ENCODE assay signal across 34 cellular contexts in the genomic region with DNA sequence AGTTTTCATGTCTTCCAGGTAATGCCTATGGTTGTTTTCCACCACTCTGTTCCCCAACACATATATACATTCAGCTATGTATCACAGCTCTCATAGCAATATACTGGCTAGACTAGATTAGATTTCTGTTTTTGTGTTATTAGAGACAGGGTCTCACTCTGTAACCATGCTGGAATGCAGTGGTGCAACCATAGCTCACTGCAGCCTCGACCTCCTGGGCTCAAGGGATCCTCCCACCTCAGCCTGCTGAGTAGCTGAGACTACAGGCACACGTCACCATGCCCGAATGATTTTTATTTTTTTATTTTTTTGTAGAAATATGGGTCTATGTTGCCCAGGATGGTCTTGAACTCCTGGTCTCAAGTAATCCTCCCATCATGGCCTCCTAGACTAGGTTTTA.
"Had no signal": no experiment of that assay in that cellular context is flagged by ENCODE, and none has a peak within 500 bp of the region (broad histone marks: within the 10 kb centered on the region; RNA-seq: fewer than 3 reads in every experiment).

No MANE protein-coding gene starts in this region.

- H3K9me3 ChIP-seq: adrenal gland, ascending aorta, breast epithelium, esophagus muscularis mucosa, gastrocnemius medialis, heart left ventricle had no signal

- H3K36me3 ChIP-seq: cardiac muscle cell had no signal

- H3K27me3 ChIP-seq: adrenal gland, ascending aorta, breast epithelium, cardiac muscle cell, esophagus muscularis mucosa, foreskin keratinocyte, gastrocnemius medialis, heart left ventricle had no signal

- ATAC-seq: activated CD4-positive, CD25-positive, alpha-beta regulatory T cell treated with anti-CD3 and anti-CD28 coated beads, Interleukin-2, amount 50 U/mL, for 24 hours; activated naive CD8-positive, alpha-beta T cell treated with anti-CD3 and anti-CD28 coated beads, Interleukin-2, amount 50 U/mL, for 24 hours; activated T-helper 17 cell treated with anti-CD3 and anti-CD28 coated beads, Interleukin-2, amount 50 U/mL, for 72 hours; effector memory CD8-positive, alpha-beta T cell; foreskin keratinocyte; gastrocnemius medialis; heart left ventricle; WTC11 had no signal

- H3K9me3 Mint-ChIP-seq: activated CD4-positive, alpha-beta memory T cell treated with anti-CD3 and anti-CD28 coated beads, Interleukin-2, amount 10 ng/mL, durations not matched to agents 7 days and 5 days; activated naive CD4-positive, alpha-beta T cell treated with anti-CD3 and anti-CD28 coated beads, Interleukin-2, amount 50 U/mL, for 24 hours; activated naive CD8-positive, alpha-beta T cell treated with anti-CD3 and anti-CD28 coated beads for 36 hours; activated naive CD8-positive, alpha-beta T cell treated with anti-CD3 and anti-CD28 coated beads, Interleukin-2, amount 50 U/mL, for 24 hours; activated T-cell treated with anti-CD3 and anti-CD28 coated beads, Interleukin-2, amount 50 U/mL, for 24 hours; activated T-helper 17 cell treated with anti-CD3 and anti-CD28 coated beads, Interleukin-2, amount 50 U/mL, for 72 hours; brain; effector memory CD8-positive, alpha-beta T cell; WTC11 had no signal

- H3K36me3 Mint-ChIP-seq: WTC11 had no signal

- H3K27ac ChIP-seq: adrenal gland, ascending aorta, breast epithelium, cardiac muscle cell, esophagus muscularis mucosa, foreskin keratinocyte, gastrocnemius medialis, heart left ventricle, VCaP had no signal

- H3K27me3 Mint-ChIP-seq: activated CD4-positive, alpha-beta memory T cell treated with anti-CD3 and anti-CD28 coated beads, Interleukin-2, amount 10 ng/mL, durations not matched to agents 7 days and 5 days; activated naive CD4-positive, alpha-beta T cell treated with anti-CD3 and anti-CD28 coated beads, Interleukin-2, amount 50 U/mL, for 24 hours; activated naive CD8-positive, alpha-beta T cell treated with anti-CD3 and anti-CD28 coated beads for 36 hours; activated naive CD8-positive, alpha-beta T cell treated with anti-CD3 and anti-CD28 coated beads, Interleukin-2, amount 50 U/mL, for 24 hours; activated T-cell treated with anti-CD3 and anti-CD28 coated beads, Interleukin-2, amount 50 U/mL, for 24 hours; activated T-helper 17 cell treated with anti-CD3 and anti-CD28 coated beads, Interleukin-2, amount 50 U/mL, for 72 hours; brain; effector memory CD8-positive, alpha-beta T cell had no signal

- H3K27ac Mint-ChIP-seq: activated CD4-positive, alpha-beta memory T cell treated with anti-CD3 and anti-CD28 coated beads, Interleukin-2, amount 10 ng/mL, durations not matched to agents 7 days and 5 days; activated naive CD4-positive, alpha-beta T cell treated with anti-CD3 and anti-CD28 coated beads, Interleukin-2, amount 50 U/mL, for 24 hours; activated naive CD8-positive, alpha-beta T cell treated with anti-CD3 and anti-CD28 coated beads for 36 hours; activated naive CD8-positive, alpha-beta T cell treated with anti-CD3 and anti-CD28 coated beads, Interleukin-2, amount 50 U/mL, for 24 hours; activated T-cell treated with anti-CD3 and anti-CD28 coated beads, Interleukin-2, amount 50 U/mL, for 24 hours; activated T-helper 17 cell treated with anti-CD3 and anti-CD28 coated beads, Interleukin-2, amount 50 U/mL, for 72 hours; brain; effector memory CD8-positive, alpha-beta T cell; WTC11 had no signal

- H3K4me1 Mint-ChIP-seq: activated CD4-positive, alpha-beta memory T cell treated with anti-CD3 and anti-CD28 coated beads, Interleukin-2, amount 10 ng/mL, durations not matched to agents 7 days and 5 days; activated naive CD4-positive, alpha-beta T cell treated with anti-CD3 and anti-CD28 coated beads, Interleukin-2, amount 50 U/mL, for 24 hours; activated naive CD8-positive, alpha-beta T cell treated with anti-CD3 and anti-CD28 coated beads for 36 hours; activated naive CD8-positive, alpha-beta T cell treated with anti-CD3 and anti-CD28 coated beads, Interleukin-2, amount 50 U/mL, for 24 hours; activated T-helper 17 cell treated with anti-CD3 and anti-CD28 coated beads, Interleukin-2, amount 50 U/mL, for 72 hours; brain; WTC11 had no signal

- H3K4me3 ChIP-seq: adrenal gland, ascending aorta, breast epithelium, cardiac muscle cell, esophagus muscularis mucosa, gastrocnemius medialis, heart left ventricle had no signal

- H3K4me1 ChIP-seq: adrenal gland, ascending aorta, breast epithelium, esophagus muscularis mucosa, foreskin keratinocyte, gastrocnemius medialis, heart left ventricle had no signal

- H3K4me3 Mint-ChIP-seq: activated CD4-positive, alpha-beta memory T cell treated with anti-CD3 and anti-CD28 coated beads, Interleukin-2, amount 10 ng/mL, durations not matched to agents 7 days and 5 days; activated naive CD4-positive, alpha-beta T cell treated with anti-CD3 and anti-CD28 coated beads, Interleukin-2, amount 50 U/mL, for 24 hours; activated naive CD8-positive, alpha-beta T cell treated with anti-CD3 and anti-CD28 coated beads for 36 hours; activated naive CD8-positive, alpha-beta T cell treated with anti-CD3 and anti-CD28 coated beads, Interleukin-2, amount 50 U/mL, for 24 hours; activated T-cell treated with anti-CD3 and anti-CD28 coated beads, Interleukin-2, amount 50 U/mL, for 24 hours; activated T-helper 17 cell treated with anti-CD3 and anti-CD28 coated beads, Interleukin-2, amount 50 U/mL, for 72 hours; brain; effector memory CD8-positive, alpha-beta T cell; WTC11 had no signal

- DNase-seq: activated CD4-positive, alpha-beta memory T cell treated with anti-CD3 and anti-CD28 coated beads, Interleukin-2, amount 10 ng/mL, durations not matched to agents 7 days and 5 days; activated CD4-positive, alpha-beta T cell treated with anti-CD3 and anti-CD28 coated beads for 48 hours; activated CD4-positive, alpha-beta T cell treated with anti-CD3 and anti-CD28 coated beads, Interleukin-2, amount 50 U/mL, for 4 hours; activated CD8-positive, alpha-beta memory T cell treated with anti-CD3 and anti-CD28 coated beads, Interleukin-2, amount 50 U/mL, for 48 hours; activated effector memory CD4-positive, alpha-beta T cell treated with Interleukin-2 at 50 U/mL for 16 hours; activated gamma-delta T cell treated with Interleukin-2 at 50 U/mL for 16 hours; activated naive CD4-positive, alpha-beta T cell treated with Interleukin-2 at 50 U/mL for 16 hours; activated naive CD8-positive, alpha-beta T cell treated with anti-CD3 and anti-CD28 coated beads for 36 hours; activated naive CD8-positive, alpha-beta T cell treated with anti-CD3 and anti-CD28 coated beads, Interleukin-2, amount 50 U/mL, for 24 hours; activated T-cell treated with anti-CD3 and anti-CD28 coated beads for 4 hours; activated T-cell treated with anti-CD3 and anti-CD28 coated beads, Interleukin-2, amount 50 U/mL, for 24 hours; adrenal gland; central memory CD4-positive, alpha-beta T cell; cerebellar nuclear complex; cortex of kidney; dermis blood vessel endothelial cell; effector CD4-positive, alpha-beta T cell; effector memory CD8-positive, alpha-beta T cell; erythroblast; foreskin keratinocyte; gastrocnemius medialis; glutamatergic neuron; heart left ventricle; T-helper 2 cell had no signal
